ENCODE assay signal across 19 cellular contexts in the genomic region with DNA sequence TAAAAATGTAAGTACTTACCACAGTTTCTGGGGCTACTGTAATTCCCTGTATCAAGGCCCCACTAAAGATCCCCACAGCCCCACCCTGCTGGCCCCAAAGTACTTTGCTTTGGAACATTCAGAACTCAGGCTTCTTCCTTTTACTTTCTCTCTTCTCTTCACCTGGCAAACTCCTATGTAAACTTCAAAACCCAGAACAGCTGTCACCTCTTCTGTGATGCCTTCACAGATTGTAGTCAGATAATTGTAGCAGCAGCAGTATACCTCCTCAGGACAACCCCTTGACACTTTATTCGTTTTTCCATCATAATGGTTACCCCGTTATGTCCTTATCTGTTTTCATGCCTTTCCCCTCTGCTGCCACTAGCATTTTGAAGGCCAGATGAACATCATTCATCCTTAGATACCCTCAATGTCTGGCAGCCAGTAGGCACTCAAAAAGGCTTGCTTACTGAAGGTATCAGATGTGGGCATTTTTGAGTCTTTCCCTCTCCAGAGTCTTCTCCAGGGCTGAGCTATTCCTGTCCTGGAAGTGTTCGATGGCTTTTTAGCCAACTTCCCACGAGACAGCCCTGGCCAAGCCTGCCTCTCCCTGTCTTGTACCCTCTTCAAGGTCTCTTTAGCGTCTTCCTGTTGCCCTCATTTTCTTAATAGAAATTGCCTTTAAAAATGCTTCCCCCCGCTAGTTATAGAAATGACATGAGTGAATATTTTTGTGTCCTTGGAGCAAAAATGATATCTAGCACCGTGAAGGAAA. TPM values are rescaled to one million over a fixed set of nuclear protein-coding genes. Genes with fewer than 3 reads are reported as not detected.
A peak's percentile ranks its signal among the peaks of the same experiment; 100 is the strongest.
DNase-seq lines count a peak whose midpoint lies in the region; ATAC-seq and TF ChIP-seq lines count a peak whose summit lies in the region.
"Had no signal": no experiment of that assay in that cellular context is flagged by ENCODE, and none has a peak within 500 bp of the region (broad histone marks: within the 10 kb centered on the region; RNA-seq: fewer than 3 reads in every experiment).

No MANE protein-coding gene starts in this region.

- H3K79me2 ChIP-seq in SK-N-SH (ENCODE audit: insufficient read depth) = no peaks in the 10 kb centered on the region; the same call in 1 of the 2 replicates

- no peak overlapping the region for H3K27ac ChIP-seq in SK-N-SH (ENCODE audit: low read depth in 2 of 2, low read length in 1 of 2)
- peak overlapping the region in 1 of 2 donors; percentile 37 for H3K27ac ChIP-seq in testis
- H3K27ac ChIP-seq: 22Rv1, HL-60 had no signal

- H3K36me3 ChIP-seq in SK-N-SH (replicated peaks in 1 of 2; ENCODE audit: control insufficient read depth in 1 of 2, insufficient read depth in 2 of 2, low read length in 1 of 2) = peaks cover 0 to 5% of the 10 kb centered on the region in 2 experiments
- H3K36me3 ChIP-seq in testis (ENCODE audit: low read depth, missing control alignments) = no peaks in the 10 kb centered on the region

- H3K27me3 Mint-ChIP-seq in chondrocyte (ENCODE audit: low read depth) (no peaks in the 10 kb centered on the region), neural crest cell (ENCODE audit: low read depth) (no peaks in the 10 kb centered on the region)
- no peaks in the 10 kb centered on the region for H3K27me3 Mint-ChIP-seq in activated naive CD4-positive, alpha-beta T cell treated with anti-CD3 and anti-CD28 coated beads, Interleukin-2, amount 10 ng/mL, durations not matched to agents 7 days and 5 days

- H2AFZ ChIP-seq in SK-N-SH (ENCODE audit: low read depth) = no peak overlapping the region
- H2AFZ ChIP-seq: GM23338 had no signal

- H3K36me3 Mint-ChIP-seq in chondrocyte (ENCODE audit: low read depth) = peaks cover 4% of the 10 kb centered on the region
- H3K36me3 Mint-ChIP-seq in neural crest cell (ENCODE audit: low read depth) = no peaks in the 10 kb centered on the region
- H3K36me3 Mint-ChIP-seq in activated naive CD4-positive, alpha-beta T cell treated with anti-CD3 and anti-CD28 coated beads, Interleukin-2, amount 10 ng/mL, durations not matched to agents 7 days and 5 days = no peaks in the 10 kb centered on the region

- H3K4me3 ChIP-seq in SK-N-SH (ENCODE audit: low read depth in 2 of 2, low read length in 1 of 2) = no peak overlapping the region
- no peak overlapping the region for H3K4me3 ChIP-seq in testis
- H3K4me3 ChIP-seq: GM23338 had no signal

- no peaks in the 10 kb centered on the region for H3K9me3 ChIP-seq in SK-N-SH
- H3K9me3 ChIP-seq in testis = no peaks in the 10 kb centered on the region

- no peak for TF ChIP-seq EP300 in SK-N-SH (IDR thresholded peaks at IDR 0.05; ENCODE audit: borderline replicate concordance in 1 of 2, low read depth in 1 of 2, low read length in 1 of 2)

- no peaks in the 10 kb centered on the region; the same call in 1 of the 2 replicates for H4K20me1 ChIP-seq in SK-N-SH (ENCODE audit: insufficient read depth)

- CTCF ChIA-PET in SK-N-SH (lab: Yijun Ruan, JAX) = no interaction called here
- CTCF ChIA-PET in activated naive CD4-positive, alpha-beta T cell treated with anti-CD3 and anti-CD28 coated beads, Interleukin-2, amount 10 ng/mL, durations not matched to agents 7 days and 5 days (lab: Charles Lee) = no interaction called here

- POLR2A ChIA-PET in SK-N-SH (lab: Yijun Ruan, JAX) = no interaction called here

- WGBS in SK-N-SH (ENCODE audit: low lambda C conversion rate) = 94% methylated on average over 7 of the region's 7 CpGs
- WGBS in testis, 2 donors = 38 to 48% methylated on average over 7 of the region's 7 CpGs

- H3K27me3 ChIP-seq in SK-N-SH (ENCODE audit: insufficient read depth) = no peaks in the 10 kb centered on the region
- no peaks in the 10 kb centered on the region for H3K27me3 ChIP-seq in testis

- H3K4me2 ChIP-seq in SK-N-SH = no peak overlapping the region
- H3K4me2 ChIP-seq: GM23338 had no signal

- no peaks in the 10 kb centered on the region for H3K9me2 ChIP-seq in SK-N-SH

- no peaks in the 10 kb centered on the region for H3K9me3 Mint-ChIP-seq in chondrocyte (ENCODE audit: low read depth)
- H3K9me3 Mint-ChIP-seq in neural crest cell = no peaks in the 10 kb centered on the region
- H3K9me3 Mint-ChIP-seq in activated naive CD4-positive, alpha-beta T cell treated with anti-CD3 and anti-CD28 coated beads, Interleukin-2, amount 10 ng/mL, durations not matched to agents 7 days and 5 days = no peaks in the 10 kb centered on the region
- H3K9me3 Mint-ChIP-seq: CD8-positive, alpha-beta T cell; GM23338 had no signal

- no peaks in the 10 kb centered on the region for H3F3A ChIP-seq in SK-N-SH (replicated peaks; ENCODE audit: insufficient read depth)

- H3K4me1 Mint-ChIP-seq in chondrocyte (ENCODE audit: low read depth) = peaks cover 9% of the 10 kb centered on the region
- no peaks in the 10 kb centered on the region for H3K4me1 Mint-ChIP-seq in neural crest cell
- H3K4me1 Mint-ChIP-seq in activated naive CD4-positive, alpha-beta T cell treated with anti-CD3 and anti-CD28 coated beads, Interleukin-2, amount 10 ng/mL, durations not matched to agents 7 days and 5 days = peaks cover 3% of the 10 kb centered on the region
- H3K4me1 Mint-ChIP-seq: GM23338 had no signal

- TF ChIP-seq POLR2A in testis (IDR thresholded peaks at IDR 0.05) = no peak

- no peak overlapping the region for H3K9ac ChIP-seq in SK-N-SH

- H3K4me3 Mint-ChIP-seq in chondrocyte (ENCODE audit: unreplicated experiment) (no peak overlapping the region), neural crest cell (no peak overlapping the region)
- H3K4me3 Mint-ChIP-seq in activated naive CD4-positive, alpha-beta T cell treated with anti-CD3 and anti-CD28 coated beads, Interleukin-2, amount 10 ng/mL, durations not matched to agents 7 days and 5 days = no peak overlapping the region
- H3K4me3 Mint-ChIP-seq: CD14-positive monocyte; CD8-positive, alpha-beta T cell; GM23338 had no signal

- DNase-seq in SK-N-SH = no peak
- no peak for DNase-seq in chondrocyte (ENCODE audit: low spot score)
- DNase-seq in neural crest cell (ENCODE audit: low read depth, low spot score) = no peak
- DNase-seq in testis = peak; percentile 39
- no peak for DNase-seq in activated naive CD4-positive, alpha-beta T cell treated with anti-CD3 and anti-CD28 coated beads, Interleukin-2, amount 10 ng/mL, durations not matched to agents 7 days and 5 days
- DNase-seq in omental fat pad (ENCODE audit: low spot score) = no peak
- DNase-seq: CD8-positive, alpha-beta T cell; COR-L47; DND-41; GDM1; H7 had no signal

- ATAC-seq in SK-N-SH treated with all-trans-retinoic acid at 6 μM for 48 hours = no peak
- ATAC-seq in omental fat pad (ENCODE audit: low FRiP score) = no peak
- ATAC-seq in HG02970 (IDR thresholded peaks at IDR 0.05; ENCODE audit: low FRiP score, unreplicated experiment) = no peak
- ATAC-seq: CD8-positive, alpha-beta T cell; GM23338 had no signal

- intact Hi-C loops in testis (cut with DNase I; ENCODE audit: low total_unique reads) = no loop called here

- TF ChIP-seq CTCF in SK-N-SH (IDR thresholded peaks at IDR 0.05) (no peak), chondrocyte (IDR thresholded peaks at IDR 0.05) (no peak), neural crest cell (conservative IDR thresholded peaks at IDR 0.05) (no peak), testis (IDR thresholded peaks at IDR 0.05) (no peak), omental fat pad (IDR thresholded peaks at IDR 0.05) (no peak)

- TF ChIP-seq RAD21 in SK-N-SH (IDR thresholded peaks at IDR 0.05; ENCODE audit: low read length) = no peak

- H3K27ac Mint-ChIP-seq in chondrocyte (ENCODE audit: unreplicated experiment) (peak overlapping the region; percentile 2), neural crest cell (ENCODE audit: unreplicated experiment) (peak overlapping the region; percentile 7)
- no peak overlapping the region for H3K27ac Mint-ChIP-seq in activated naive CD4-positive, alpha-beta T cell treated with anti-CD3 and anti-CD28 coated beads, Interleukin-2, amount 10 ng/mL, durations not matched to agents 7 days and 5 days
- H3K27ac Mint-ChIP-seq: CD8-positive, alpha-beta T cell; GM23338 had no signal

- H3K4me1 ChIP-seq in SK-N-SH (ENCODE audit: control insufficient read depth in 1 of 2, insufficient read depth in 2 of 2, low read depth in 1 of 2, low read length in 1 of 2) (no peaks in the 10 kb centered on the region), testis (peaks cover 8% of the 10 kb centered on the region)

RNA-seq across cellular contexts. Expression of gene PLBD2, which starts 7.4 kb away (rescaled TPM):
- polyA plus RNA-seq in SK-N-SH (2012; rRNA removed) (12.1 and 15.2 TPM in 2 replicates), testis (ENCODE audit: insufficient read depth, low read depth, low replicate concordance) (110 TPM)
- polyA plus RNA-seq in SK-N-SH (2012; cell fraction: cytosol; rRNA removed) = 12.0 and 14.6 TPM in 2 replicates
- polyA plus RNA-seq in SK-N-SH (2012; cell fraction: nucleus; rRNA removed) = 17.4 and 19.8 TPM in 2 replicates
- total RNA-seq in chondrocyte (91.4 to 102 TPM (median 102 TPM) in 3 replicates), neural crest cell (33.4 and 36.6 TPM in 2 replicates), testis (100 to 1,000 TPM; 120 to 126 TPM), omental fat pad (10 to 100 TPM; 26.4 to 50.2 (median 36.2) TPM)

RNA-seq across cellular contexts. Expression of gene SLC8B1, which starts 30.9 kb away (rescaled TPM):
- polyA plus RNA-seq in SK-N-SH (2012; rRNA removed) = 12.0 and 12.9 TPM in 2 replicates
- polyA plus RNA-seq in SK-N-SH (2012; cell fraction: cytosol; rRNA removed) = 6.1 and 6.3 TPM in 2 replicates
- 45.4 and 66.1 TPM in 2 replicates for polyA plus RNA-seq in SK-N-SH (2012; cell fraction: nucleus; rRNA removed)
- total RNA-seq in chondrocyte = 14.5 to 21.0 TPM (median 20.9 TPM) in 3 replicates
- total RNA-seq in neural crest cell = 7.1 and 7.3 TPM in 2 replicates
- total RNA-seq in testis = 10 to 100 TPM; 78.0 to 88.3 TPM
- 41.2 TPM for polyA plus RNA-seq in testis (ENCODE audit: insufficient read depth, low read depth, low replicate concordance)
- total RNA-seq in omental fat pad = 10 to 100 TPM; 22.7 to 59.3 (median 41.3) TPM

RNA-seq across cellular contexts. Expression of gene SDS, which starts 37.9 kb away (rescaled TPM):
- polyA plus RNA-seq in SK-N-SH (2012; rRNA removed) = 0.08 and 0.10 TPM in 2 replicates
- polyA plus RNA-seq in SK-N-SH (2012; cell fraction: cytosol; rRNA removed) = 0.03 and 0.06 TPM in 2 replicates
- 0.04 and 0.10 TPM in 2 replicates for polyA plus RNA-seq in SK-N-SH (2012; cell fraction: nucleus; rRNA removed)
- total RNA-seq in chondrocyte = not detected in 3 replicates
- not detected in 2 replicates for total RNA-seq in neural crest cell
- under 1 TPM in 1 of 2 donors, not detected in 1; 0.93 TPM for total RNA-seq in testis
- 0.34 TPM for polyA plus RNA-seq in testis (ENCODE audit: insufficient read depth, low read depth, low replicate concordance)
- 10 to 100 TPM in 1 of 4 donors, 1 to 10 TPM in 2, under 1 TPM in 1; 0.63 to 52.1 (median 3.3) TPM for total RNA-seq in omental fat pad
- total RNA-seq: A673; CD8-positive, alpha-beta T cell; GM23338 had no signal
- polyA plus RNA-seq: BJ had no signal

RNA-seq across cellular contexts. Expression of gene SDSL, which starts 56.4 kb away (rescaled TPM):
- polyA plus RNA-seq in SK-N-SH (2012; rRNA removed) (32.4 and 33.7 TPM in 2 replicates), testis (ENCODE audit: insufficient read depth, low read depth, low replicate concordance) (16.3 TPM)
- polyA plus RNA-seq in SK-N-SH (2012; cell fraction: cytosol; rRNA removed) = 16.7 and 24.6 TPM in 2 replicates
- 28.1 and 36.0 TPM in 2 replicates for polyA plus RNA-seq in SK-N-SH (2012; cell fraction: nucleus; rRNA removed)
- total RNA-seq in chondrocyte (8.4 to 9.4 TPM (median 8.7 TPM) in 3 replicates), neural crest cell (1.5 and 3.3 TPM in 2 replicates), testis (10 to 100 TPM; 15.9 to 25.2 TPM), omental fat pad (1 to 10 TPM; 2.1 to 6.0 (median 4.1) TPM)
- total RNA-seq: CD8-positive, alpha-beta T cell; GM23338 had no signal
- polyA plus RNA-seq: GM23338 had no signal
